ENCODE assay signal across 10 cellular contexts in genomic region chr10:101617102-101617823, GRCh38. TPM values are rescaled to one million over a fixed set of nuclear protein-coding genes. Genes with fewer than 3 reads are reported as not detected.
A peak's percentile ranks its signal among the peaks of the same experiment; 100 is the strongest.
DNase-seq lines count a peak whose midpoint lies in the region; ATAC-seq and TF ChIP-seq lines count a peak whose summit lies in the region.
"Had no signal": no experiment of that assay in that cellular context is flagged by ENCODE, and none has a peak within 500 bp of the region (broad histone marks: within the 10 kb centered on the region; RNA-seq: fewer than 3 reads in every experiment).

No MANE protein-coding gene starts in this region.

- H3K36me3 ChIP-seq in BLaER1, result peaks cover 91% of the 10 kb centered on the region

- peak; percentile 77 for DNase-seq in GM13977 (ENCODE audit: low spot score)
- peak; percentile 95 for DNase-seq in NOMO-1 treated with DMSO at 0.1 percent for 48 hours (lab: John Stamatoyannopoulos, UW; ENCODE audit: unreplicated experiment)
- no peak for DNase-seq in epithelial cell of proximal tubule (ENCODE audit: low read depth)
- DNase-seq in amniotic stem cell (lab: John Stamatoyannopoulos, UW), result no peak
- no peak for DNase-seq in ecto neural progenitor cell (ENCODE audit: low spot score)
- DNase-seq in left colon, result no peak
- DNase-seq: esophagus squamous epithelium, IMR-90 had no signal

- no peaks in the 10 kb centered on the region for H3K9me3 ChIP-seq in BLaER1
- H3K9me3 ChIP-seq: esophagus squamous epithelium had no signal

- no peak overlapping the region for H3K4me3 ChIP-seq in BLaER1
- H3K4me3 ChIP-seq in epithelial cell of proximal tubule (ENCODE audit: low read depth, low read length), result no peak overlapping the region
- H3K4me3 ChIP-seq: esophagus squamous epithelium had no signal

- H4K20me1 ChIP-seq in BLaER1, result peaks cover 46% of the 10 kb centered on the region

- in situ Hi-C loops in GM13977 (cut with MboI; ENCODE audit: low pct_unique_long_range_greater_than_20kb, low sequenced_read_pairs, unreplicated experiment), result no loop called here

- H3K4me1 ChIP-seq in BLaER1, result peaks cover 26% of the 10 kb centered on the region
- H3K4me1 ChIP-seq: esophagus squamous epithelium had no signal

- peak overlapping the region; percentile 47 for H3K4me2 ChIP-seq in BLaER1

- H3K9ac ChIP-seq in BLaER1, result no peak overlapping the region

- 0 out of 2 replicates have a peak overlapping the region, but pooled peaks have one; percentile 7 for H3K27ac ChIP-seq in BLaER1
- H3K27ac ChIP-seq: esophagus squamous epithelium had no signal

- TF ChIP-seq CTCF in GM13977 (IDR thresholded peaks at IDR 0.05; ENCODE audit: extremely low read depth, insufficient read depth, missing control alignments) (no peak), epithelial cell of proximal tubule (conservative IDR thresholded peaks at IDR 0.05; ENCODE audit: low read depth, low read length) (peak; percentile 23)

- ATAC-seq in GM18867 (IDR thresholded peaks at IDR 0.05; ENCODE audit: unreplicated experiment), result no peak
- ATAC-seq in left colon, result no peak

- intact Hi-C loops in left colon (cut with DNase I, micrococcal nuclease), result no loop called here

- H3K27me3 ChIP-seq in BLaER1, result no peaks in the 10 kb centered on the region
- H3K27me3 ChIP-seq: esophagus squamous epithelium had no signal

RNA-seq across cellular contexts. Expression of gene DPCD, which starts 29.1 kb away (rescaled TPM):
- total RNA-seq in epithelial cell of proximal tubule (36.2 and 65.6 TPM in 2 replicates), left colon (10 to 100 TPM in 1 of 2 donors, 1 to 10 TPM in 1; 7.3 to 12.9 TPM)

RNA-seq across cellular contexts. Expression of gene POLL, which starts 29.2 kb away (rescaled TPM):
- total RNA-seq in epithelial cell of proximal tubule, result 26.1 and 27.6 TPM in 2 replicates
- total RNA-seq in left colon, result 10 to 100 TPM; 27.1 to 28.6 TPM

Comparison
In these comparisons a context has a peak if more than half of its experiments do, and no peak if none do; other contexts are left out.
1. DNase-seq: peak in GM13977 (single experiment) and NOMO-1 treated with DMSO at 0.1 percent for 48 hours (single experiment); none in epithelial cell of proximal tubule (single experiment), amniotic stem cell (single experiment), ecto neural progenitor cell (single experiment) and left colon (0 of 2).